ENCODE assay signal across 17 cellular contexts in genomic region chr11:65362966-65363365, GRCh38. TPM values are rescaled to one million over a fixed set of nuclear protein-coding genes. Genes with fewer than 3 reads are reported as not detected.
DNase-seq lines count a peak whose midpoint lies in the region; ATAC-seq and TF ChIP-seq lines count a peak whose summit lies in the region.
"Had no signal": no experiment of that assay in that cellular context is flagged by ENCODE, and none has a peak within 500 bp of the region (broad histone marks: within the 10 kb centered on the region; RNA-seq: fewer than 3 reads in every experiment).

No MANE protein-coding gene starts in this region.

- H3K9ac ChIP-seq in BLaER1 treated with 17β-estradiol and CSF1 and Interleukin-3, amounts not matched to agents 10 nM and 100 nM = peak overlapping the region in 7 of 11 experiments; percentile 24 to 75 (median 66); a peak in 13 of 22 replicates
- H3K9ac ChIP-seq in MM.1S (ENCODE audit: low read length) = peak overlapping the region; percentile 44; the same call in 1 of the 2 replicates

- H3K36me3 ChIP-seq in BLaER1 treated with 17β-estradiol and CSF1 and Interleukin-3, amounts not matched to agents 10 nM and 100 nM = no peaks in the 10 kb centered on the region
- H3K36me3 ChIP-seq in MM.1S (replicated peaks; ENCODE audit: insufficient read depth, low read length) = no peaks in the 10 kb centered on the region
- H3K36me3 ChIP-seq in CD4-positive, alpha-beta memory T cell (ENCODE audit: insufficient read depth, low read length) = no peaks in the 10 kb centered on the region

- no peak for TF ChIP-seq CTCF in MM.1S (IDR thresholded peaks at IDR 0.05; ENCODE audit: low read length)

- no peak overlapping the region for H3K4me3 Mint-ChIP-seq in immature natural killer cell
- no peak overlapping the region for H3K4me3 Mint-ChIP-seq in stimulated activated memory B cell treated with anti-CD40 and anti-IgM and Interleukin-4, amounts not matched to agents 10 μg/mL and 1 μg/mL and 100 μg/mL, for 72 hours
- no peak overlapping the region for H3K4me3 Mint-ChIP-seq in CD4-positive, alpha-beta memory T cell
- H3K4me3 Mint-ChIP-seq: CD4-positive, CD25-positive, alpha-beta regulatory T cell had no signal

- no peak for ATAC-seq in stimulated activated memory B cell treated with anti-CD40 and anti-IgM and Interleukin-4, amounts not matched to agents 10 μg/mL and 1 μg/mL and 100 μg/mL, for 72 hours

- H3F3A ChIP-seq in MM.1S (ENCODE audit: insufficient read depth, low read length) = peaks cover 24% of the 10 kb centered on the region

- peak overlapping the region; percentile 61 for H2AFZ ChIP-seq in MM.1S (ENCODE audit: low read length)
- H2AFZ ChIP-seq: PC-9 had no signal

- no peak for DNase-seq in MM.1S
- DNase-seq in immature natural killer cell = no peak
- no peak for DNase-seq in EL
- DNase-seq in CD4-positive, alpha-beta memory T cell = no peak
- DNase-seq in SHP77 treated with DMSO at 0.1 percent for 48 hours (lab: John Stamatoyannopoulos, UW) = no peak
- DNase-seq: CD4-positive, CD25-positive, alpha-beta regulatory T cell; DMS79 treated with DMSO at 0.1 percent for 48 hours; GOT3; NCI-H1417 treated with DMSO at 0.1 percent for 48 hours; NCI-H2029 treated with DMSO at 0.1 percent for 48 hours; NCI-H2171 treated with DMSO at 0.1 percent for 48 hours; NCI-H446 treated with DMSO at 0.1 percent for 48 hours; NCI-H748 treated with DMSO at 0.1 percent for 48 hours; PC-9 had no signal

- no peaks in the 10 kb centered on the region for H3K27me3 ChIP-seq in BLaER1 treated with 17β-estradiol and CSF1 and Interleukin-3, amounts not matched to agents 10 nM and 100 nM
- no peaks in the 10 kb centered on the region for H3K27me3 ChIP-seq in MM.1S (replicated peaks; ENCODE audit: insufficient read depth, low read length)
- no peaks in the 10 kb centered on the region for H3K27me3 ChIP-seq in CD4-positive, alpha-beta memory T cell (ENCODE audit: insufficient read depth, low read length)

- H3K4me2 ChIP-seq in BLaER1 treated with 17β-estradiol and CSF1 and Interleukin-3, amounts not matched to agents 10 nM and 100 nM = peak overlapping the region in 10 of 11 experiments; percentile 16 to 79 (median 56); a peak in 18 of 22 replicates
- H3K4me2 ChIP-seq in MM.1S (ENCODE audit: low read depth, low read length) = peak overlapping the region; percentile 48; the same call in 1 of the 2 replicates
- H3K4me2 ChIP-seq: PC-9 had no signal

- no peaks in the 10 kb centered on the region for H3K79me2 ChIP-seq in MM.1S (ENCODE audit: low read length)

- H3K9me3 ChIP-seq in BLaER1 treated with 17β-estradiol and CSF1 and Interleukin-3, amounts not matched to agents 10 nM and 100 nM (replicated peaks in 1 of 11) = no peaks in the 10 kb centered on the region
- no peaks in the 10 kb centered on the region for H3K9me3 ChIP-seq in MM.1S (replicated peaks; ENCODE audit: insufficient read depth, low read length)
- H3K9me3 ChIP-seq in CD4-positive, alpha-beta memory T cell (ENCODE audit: control insufficient read depth in 1 of 2, low read length in 2 of 2) = no peaks in the 10 kb centered on the region

- intact Hi-C loops in CD4-positive, alpha-beta memory T cell (cut with micrococcal nuclease) = no loop called here

- no peaks in the 10 kb centered on the region for H3K9me2 ChIP-seq in MM.1S (replicated peaks; ENCODE audit: insufficient read depth, low read length)

- peak overlapping the region in 5 of 6 donors; percentile 51 to 93 (median 83) for H3K27ac Mint-ChIP-seq in immature natural killer cell
- H3K27ac Mint-ChIP-seq in stimulated activated memory B cell treated with anti-CD40 and anti-IgM and Interleukin-4, amounts not matched to agents 10 μg/mL and 1 μg/mL and 100 μg/mL, for 72 hours = peak overlapping the region; percentile 85
- H3K27ac Mint-ChIP-seq in CD4-positive, alpha-beta memory T cell = no peak overlapping the region

- H3K36me3 Mint-ChIP-seq in immature natural killer cell = no peaks in the 10 kb centered on the region
- no peaks in the 10 kb centered on the region for H3K36me3 Mint-ChIP-seq in stimulated activated memory B cell treated with anti-CD40 and anti-IgM and Interleukin-4, amounts not matched to agents 10 μg/mL and 1 μg/mL and 100 μg/mL, for 72 hours
- no peaks in the 10 kb centered on the region for H3K36me3 Mint-ChIP-seq in CD4-positive, alpha-beta memory T cell
- H3K36me3 Mint-ChIP-seq: CD4-positive, CD25-positive, alpha-beta regulatory T cell had no signal

- peaks cover 8 to 9% of the 10 kb centered on the region in 2 donors for H3K4me1 Mint-ChIP-seq in immature natural killer cell
- peaks cover 16% of the 10 kb centered on the region for H3K4me1 Mint-ChIP-seq in stimulated activated memory B cell treated with anti-CD40 and anti-IgM and Interleukin-4, amounts not matched to agents 10 μg/mL and 1 μg/mL and 100 μg/mL, for 72 hours
- H3K4me1 Mint-ChIP-seq in CD4-positive, alpha-beta memory T cell = peaks cover 0 to 3% (median 1%) of the 10 kb centered on the region in 4 donors

- CTCF ChIA-PET in CD4-positive, alpha-beta memory T cell (lab: Charles Lee; ENCODE audit: partially characterized antibody) = no interaction called here

- POLR2A ChIA-PET in CD4-positive, alpha-beta memory T cell (lab: Charles Lee; ENCODE audit: partially characterized antibody) = interaction anchor here (1.2 kb wide), 1 partner anchor 29 kb away, joined by 3 read pairs; the partner anchor contains the start of gene DPF2

- peaks cover 8 to 36% (median 18%) of the 10 kb centered on the region in 10 experiments; a peak in 19 of 20 replicates for H3K4me1 ChIP-seq in BLaER1 treated with 17β-estradiol and CSF1 and Interleukin-3, amounts not matched to agents 10 nM and 100 nM
- H3K4me1 ChIP-seq in MM.1S (ENCODE audit: low read length) = peaks cover 19% of the 10 kb centered on the region
- H3K4me1 ChIP-seq in CD4-positive, alpha-beta memory T cell (ENCODE audit: insufficient read depth, low read length) = no peaks in the 10 kb centered on the region

- peaks cover 0 to 8% (median 3%) of the 10 kb centered on the region in 3 donors for H3K27me3 Mint-ChIP-seq in immature natural killer cell (ENCODE audit: low read depth in 3 of 3)
- H3K27me3 Mint-ChIP-seq in stimulated activated memory B cell treated with anti-CD40 and anti-IgM and Interleukin-4, amounts not matched to agents 10 μg/mL and 1 μg/mL and 100 μg/mL, for 72 hours = no peaks in the 10 kb centered on the region
- no peaks in the 10 kb centered on the region for H3K27me3 Mint-ChIP-seq in CD4-positive, alpha-beta memory T cell

- peak overlapping the region in 8 of 11 experiments; percentile 5 to 88 (median 76); a peak in 14 of 22 replicates for H3K27ac ChIP-seq in BLaER1 treated with 17β-estradiol and CSF1 and Interleukin-3, amounts not matched to agents 10 nM and 100 nM
- peak overlapping the region; percentile 82; the same call in 1 of the 2 replicates for H3K27ac ChIP-seq in MM.1S (ENCODE audit: low read length)
- H3K27ac ChIP-seq in CD4-positive, alpha-beta memory T cell (ENCODE audit: low read depth, low read length) = no peak overlapping the region
- H3K27ac ChIP-seq: PC-9, SK-N-MC had no signal

- no peaks in the 10 kb centered on the region for H4K20me1 ChIP-seq in BLaER1 treated with 17β-estradiol and CSF1 and Interleukin-3, amounts not matched to agents 10 nM and 100 nM
- no peaks in the 10 kb centered on the region for H4K20me1 ChIP-seq in MM.1S (ENCODE audit: insufficient read depth, low read length)

- no peak overlapping the region for H3K4me3 ChIP-seq in BLaER1 treated with 17β-estradiol and CSF1 and Interleukin-3, amounts not matched to agents 10 nM and 100 nM
- H3K4me3 ChIP-seq in MM.1S (ENCODE audit: low read length) = 0 out of 2 replicates have a peak overlapping the region, but pooled peaks have one; percentile 18
- no peak overlapping the region for H3K4me3 ChIP-seq in CD4-positive, alpha-beta memory T cell (ENCODE audit: low read length in 2 of 2)
- H3K4me3 ChIP-seq: PC-9, SK-N-MC had no signal

- H3K9me3 Mint-ChIP-seq in immature natural killer cell = no peaks in the 10 kb centered on the region
- H3K9me3 Mint-ChIP-seq in stimulated activated memory B cell treated with anti-CD40 and anti-IgM and Interleukin-4, amounts not matched to agents 10 μg/mL and 1 μg/mL and 100 μg/mL, for 72 hours = no peaks in the 10 kb centered on the region
- H3K9me3 Mint-ChIP-seq in CD4-positive, alpha-beta memory T cell = no peaks in the 10 kb centered on the region
- H3K9me3 Mint-ChIP-seq: CD4-positive, CD25-positive, alpha-beta regulatory T cell had no signal

RNA-seq across cellular contexts. Expression of gene TIGD3, which starts 8.4 kb away (rescaled TPM):
- 1 to 10 TPM in 1 of 3 donors, under 1 TPM in 2; 0.90 to 1.2 (median 0.90) TPM for polyA plus RNA-seq in immature natural killer cell
- total RNA-seq in CD4-positive, alpha-beta memory T cell = 1 to 10 TPM in 1 of 2 experiments, under 1 TPM in 1; 0.96 to 1.1 TPM
- under 1 TPM in 1 of 2 donors, not detected in 1; 0.26 TPM for polyA plus RNA-seq in CD4-positive, alpha-beta memory T cell

RNA-seq across cellular contexts. Expression of gene SLC25A45, which starts 19.5 kb away (rescaled TPM):
- polyA plus RNA-seq in immature natural killer cell = 10 to 100 TPM in 2 of 3 donors, 1 to 10 TPM in 1; 4.5 to 16.0 (median 10.3) TPM
- 10 to 100 TPM; 17.0 to 24.2 TPM for total RNA-seq in CD4-positive, alpha-beta memory T cell
- polyA plus RNA-seq in CD4-positive, alpha-beta memory T cell = 10 to 100 TPM in 1 of 2 donors, 1 to 10 TPM in 1; 7.2 to 15.0 TPM

RNA-seq across cellular contexts. Expression of gene FRMD8, which starts 23.5 kb away (rescaled TPM):
- polyA plus RNA-seq in immature natural killer cell = 10 to 100 TPM; 62.8 to 73.5 (median 63.4) TPM
- 10 to 100 TPM; 69.1 to 71.2 TPM for total RNA-seq in CD4-positive, alpha-beta memory T cell
- 10 to 100 TPM; 44.1 to 55.6 TPM for polyA plus RNA-seq in CD4-positive, alpha-beta memory T cell

RNA-seq across cellular contexts. Expression of gene DPF2, which starts 29.3 kb away (rescaled TPM):
- 10 to 100 TPM; 44.9 to 63.5 (median 53.9) TPM for polyA plus RNA-seq in immature natural killer cell
- 100 to 1,000 TPM; 101 to 102 TPM for total RNA-seq in CD4-positive, alpha-beta memory T cell
- 10 to 100 TPM; 65.1 to 67.8 TPM for polyA plus RNA-seq in CD4-positive, alpha-beta memory T cell

RNA-seq across cellular contexts. Expression of gene CDC42EP2, which starts 48.3 kb away (rescaled TPM):
- not detected for polyA plus RNA-seq in immature natural killer cell
- under 1 TPM; 0.55 to 0.67 TPM for total RNA-seq in CD4-positive, alpha-beta memory T cell
- not detected for polyA plus RNA-seq in CD4-positive, alpha-beta memory T cell
- polyA plus RNA-seq: CD4-positive, CD25-positive, alpha-beta regulatory T cell had no signal

Comparison
In these comparisons a context has a peak if more than half of its experiments do, and no peak if none do; other contexts are left out.
1. H3K27ac Mint-ChIP-seq: peak in immature natural killer cell (5 of 6) and stimulated activated memory B cell treated with anti-CD40 and anti-IgM and Interleukin-4, amounts not matched to agents 10 μg/mL and 1 μg/mL and 100 μg/mL, for 72 hours (single experiment); none in CD4-positive, alpha-beta memory T cell (0 of 7).